ENCODE assay signal across 16 cellular contexts in the genomic region with DNA sequence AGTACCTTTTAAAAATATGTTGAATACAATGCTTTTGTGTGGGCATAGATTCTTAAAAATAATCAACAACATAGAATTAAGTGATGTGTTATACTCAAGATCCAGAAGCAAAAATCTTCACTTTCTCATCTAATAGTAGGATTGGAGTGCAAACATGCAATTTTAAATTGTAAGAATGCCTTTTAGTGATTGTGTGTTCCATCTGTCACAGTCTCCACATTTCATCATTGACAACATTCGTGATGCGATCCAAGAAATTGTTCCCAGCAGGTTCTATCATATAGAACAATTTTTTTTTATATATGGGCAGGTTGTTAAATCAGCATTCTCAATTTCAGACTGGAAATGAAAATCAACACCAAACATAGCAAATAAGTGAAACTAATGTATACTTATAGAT.
DNase-seq lines count a peak whose midpoint lies in the region; ATAC-seq lines count a peak whose summit lies in the region.
"Had no signal": no experiment of that assay in that cellular context is flagged by ENCODE, and none has a peak within 500 bp of the region (broad histone marks: within the 10 kb centered on the region; RNA-seq: fewer than 3 reads in every experiment).

No MANE protein-coding gene starts in this region.

- no peaks in the 10 kb centered on the region for H3K4me1 Mint-ChIP-seq in activated T-cell treated with anti-CD3 and anti-CD28 coated beads, Interleukin-2, amount 50 U/mL, for 4 hours (ENCODE audit: low read depth)
- H3K4me1 Mint-ChIP-seq: B cell; CD4-positive, CD25-positive, alpha-beta regulatory T cell had no signal

- no peak for ATAC-seq in activated T-cell treated with anti-CD3 and anti-CD28 coated beads, Interleukin-2, amount 50 U/mL, for 4 hours
- no peak for ATAC-seq in HG02840 (IDR thresholded peaks at IDR 0.05; ENCODE audit: low FRiP score, unreplicated experiment)
- ATAC-seq: CD8-positive, alpha-beta T cell had no signal

- no peaks in the 10 kb centered on the region for H3K27me3 Mint-ChIP-seq in activated T-cell treated with anti-CD3 and anti-CD28 coated beads, Interleukin-2, amount 50 U/mL, for 4 hours (ENCODE audit: low read depth)
- H3K27me3 Mint-ChIP-seq: B cell; CD4-positive, CD25-positive, alpha-beta regulatory T cell had no signal

- no peaks in the 10 kb centered on the region for H3K9me3 Mint-ChIP-seq in activated T-cell treated with anti-CD3 and anti-CD28 coated beads, Interleukin-2, amount 50 U/mL, for 4 hours
- H3K9me3 Mint-ChIP-seq: CD8-positive, alpha-beta T cell had no signal

- no peaks in the 10 kb centered on the region for H3K36me3 Mint-ChIP-seq in activated T-cell treated with anti-CD3 and anti-CD28 coated beads, Interleukin-2, amount 50 U/mL, for 4 hours (ENCODE audit: insufficient read depth)
- H3K36me3 Mint-ChIP-seq: CD4-positive, CD25-positive, alpha-beta regulatory T cell; CD8-positive, alpha-beta T cell had no signal

- DNase-seq in DMS 273 (lab: John Stamatoyannopoulos, UW; ENCODE audit: unreplicated experiment): peak; percentile 25
- no peak for DNase-seq in DMS 273 treated with DMSO at 0.1 percent for 48 hours (lab: John Stamatoyannopoulos, UW)
- DNase-seq in NCI-H2227 (lab: John Stamatoyannopoulos, UW; ENCODE audit: unreplicated experiment): peak; percentile 17
- DNase-seq in NCI-H69 (lab: John Stamatoyannopoulos, UW): peak; percentile 78
- DNase-seq in activated T-cell treated with anti-CD3 and anti-CD28 coated beads, Interleukin-2, amount 50 U/mL, for 4 hours: no peak
- DNase-seq in activated naive CD4-positive, alpha-beta T cell (lab: John Stamatoyannopoulos, UW): no peak
- DNase-seq: Caco-2; CD4-positive, CD25-positive, alpha-beta regulatory T cell; CD8-positive, alpha-beta T cell; DMS53; DMS79 treated with DMSO at 0.1 percent for 48 hours; GF-D8; GOT3; HFFc6 had no signal

- H3K4me3 Mint-ChIP-seq in activated T-cell treated with anti-CD3 and anti-CD28 coated beads, Interleukin-2, amount 50 U/mL, for 4 hours: no peak overlapping the region
- H3K4me3 Mint-ChIP-seq: B cell; CD4-positive, CD25-positive, alpha-beta regulatory T cell; CD8-positive, alpha-beta T cell; HFFc6 had no signal

Comparison
In these comparisons a context has a peak if more than half of its experiments do, and no peak if none do; other contexts are left out.
1. DNase-seq: peak in DMS 273 (single experiment), NCI-H2227 (single experiment) and NCI-H69 (single experiment); none in DMS 273 treated with DMSO at 0.1 percent for 48 hours (single experiment), activated T-cell treated with anti-CD3 and anti-CD28 coated beads, Interleukin-2, amount 50 U/mL, for 4 hours (single experiment) and activated naive CD4-positive, alpha-beta T cell (0 of 4).